ENCODE assay signal across 8 cellular contexts in the genomic region with DNA sequence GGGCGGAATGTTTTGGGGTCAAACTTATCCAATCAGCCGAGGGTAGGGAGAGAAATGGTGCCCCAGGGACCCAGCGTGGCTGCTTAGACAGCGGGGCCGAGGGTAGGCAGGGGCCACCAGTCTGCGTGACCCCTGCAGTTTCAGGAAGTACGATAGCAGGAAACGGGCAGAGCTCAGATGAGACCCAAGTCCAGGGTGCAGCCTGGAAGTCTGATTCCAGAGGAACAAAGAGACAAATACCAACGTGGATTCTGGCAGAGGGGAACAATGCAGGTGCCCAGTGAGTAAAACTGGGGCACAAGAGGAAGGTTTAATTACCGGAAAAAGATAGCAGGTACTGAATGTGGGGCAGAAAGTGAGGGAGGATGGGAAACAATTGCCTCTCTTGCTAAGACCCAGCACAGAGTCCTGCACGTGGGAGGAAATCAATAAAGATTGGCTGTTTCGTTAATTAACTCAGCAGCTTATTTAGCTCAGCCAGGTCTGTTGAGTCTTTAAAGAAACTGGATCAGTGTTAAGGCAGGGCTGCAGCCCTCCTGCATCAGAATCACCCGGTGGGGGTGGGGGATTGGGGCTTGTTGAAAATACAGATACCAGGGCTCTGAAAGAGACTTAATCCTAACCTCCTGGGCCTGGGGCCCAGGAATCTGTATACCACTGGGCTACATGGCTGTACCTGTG. TPM values are rescaled to one million over a fixed set of nuclear protein-coding genes. Genes with fewer than 3 reads are reported as not detected.
DNase-seq lines count a peak whose midpoint lies in the region; ATAC-seq and TF ChIP-seq lines count a peak whose summit lies in the region.

No MANE protein-coding gene starts in this region.

- peak overlapping the region; percentile 36 for H3K9ac ChIP-seq in mesenchymal stem cell (ENCODE audit: low read length)

- H3K4me2 ChIP-seq in mesenchymal stem cell (ENCODE audit: low read length, poor library complexity, severe bottlenecking) = peak overlapping the region; percentile 79

- H3K36me3 Mint-ChIP-seq in CD4-positive, alpha-beta T cell (ENCODE audit: low read depth) = no peaks in the 10 kb centered on the region
- no peaks in the 10 kb centered on the region for H3K36me3 Mint-ChIP-seq in activated CD8-positive, alpha-beta T cell treated with anti-CD3 and anti-CD28 coated beads for 36 hours (ENCODE audit: low read depth)

- H3K27me3 Mint-ChIP-seq in CD4-positive, alpha-beta T cell = no peaks in the 10 kb centered on the region
- H3K27me3 Mint-ChIP-seq in activated CD8-positive, alpha-beta T cell treated with anti-CD3 and anti-CD28 coated beads for 36 hours = no peaks in the 10 kb centered on the region

- no peaks in the 10 kb centered on the region for H3K36me3 ChIP-seq in HEK293 (ENCODE audit: control insufficient read depth in 2 of 2, insufficient read depth in 1 of 2, low read length in 2 of 2)
- H3K36me3 ChIP-seq in mesenchymal stem cell (ENCODE audit: control insufficient read depth in 1 of 2, insufficient read depth in 2 of 2, low read depth in 1 of 2, low read length in 2 of 2) = no peaks in the 10 kb centered on the region

- no peak overlapping the region for H3K14ac ChIP-seq in mesenchymal stem cell (ENCODE audit: low read length in 2 of 2)

- peak overlapping the region; percentile 59 for H2AFZ ChIP-seq in mesenchymal stem cell (ENCODE audit: low read depth, low read length)

- no peaks in the 10 kb centered on the region for H3K4me1 ChIP-seq in HEK293 (ENCODE audit: control insufficient read depth, insufficient read depth, low read length)
- peaks cover 6% of the 10 kb centered on the region for H3K4me1 ChIP-seq in mesenchymal stem cell (ENCODE audit: control insufficient read depth, insufficient read depth, low read depth, low read length)

- peaks cover 52% of the 10 kb centered on the region for H3K4me1 Mint-ChIP-seq in CD4-positive, alpha-beta T cell (ENCODE audit: low read depth)
- H3K4me1 Mint-ChIP-seq in activated CD8-positive, alpha-beta T cell treated with anti-CD3 and anti-CD28 coated beads for 36 hours (ENCODE audit: low read depth) = peaks cover 46% of the 10 kb centered on the region

- no peaks in the 10 kb centered on the region for H3K27me3 ChIP-seq in CD4-positive, alpha-beta T cell (ENCODE audit: control insufficient read depth, insufficient read depth, low read length)
- H3K27me3 ChIP-seq in mesenchymal stem cell (ENCODE audit: control insufficient read depth in 1 of 2, insufficient read depth in 1 of 2, low read length in 2 of 2) = no peaks in the 10 kb centered on the region

- H3K79me1 ChIP-seq in mesenchymal stem cell (replicated peaks; ENCODE audit: low read length, poor library complexity, severe bottlenecking) = no peaks in the 10 kb centered on the region

- H3K27ac Mint-ChIP-seq in CD4-positive, alpha-beta T cell = peak overlapping the region; percentile 89
- peak overlapping the region; percentile 83 for H3K27ac Mint-ChIP-seq in activated CD8-positive, alpha-beta T cell treated with anti-CD3 and anti-CD28 coated beads for 36 hours

- ATAC-seq in CD4-positive, alpha-beta T cell (ENCODE audit: poor library complexity) = no peak
- ATAC-seq in activated CD8-positive, alpha-beta T cell treated with anti-CD3 and anti-CD28 coated beads for 36 hours = no peak
- no peak for ATAC-seq in HG03196 (IDR thresholded peaks at IDR 0.05; ENCODE audit: unreplicated experiment)

- H3K9me3 Mint-ChIP-seq in CD4-positive, alpha-beta T cell = no peaks in the 10 kb centered on the region
- H3K9me3 Mint-ChIP-seq in activated CD8-positive, alpha-beta T cell treated with anti-CD3 and anti-CD28 coated beads for 36 hours = no peaks in the 10 kb centered on the region

- H3K4me3 ChIP-seq in HEK293 (ENCODE audit: low read depth, low read length) = no peak overlapping the region
- peak overlapping the region in 1 of 2 experiments; percentile 51 for H3K4me3 ChIP-seq in mesenchymal stem cell (ENCODE audit: insufficient read depth in 1 of 2, low read depth in 1 of 2, low read length in 2 of 2)

- H2BK12ac ChIP-seq in mesenchymal stem cell (ENCODE audit: low read length in 2 of 2) = no peak overlapping the region

- POLR2A ChIA-PET in CD4-positive, alpha-beta T cell (lab: Charles Lee) = interaction anchor here (0.6 to 1.7 kb wide), 7 partner anchors 9 to 99 kb away, joined by 3 to 6 read pairs (median 4); a partner anchor contains a TSS
- POLR2A ChIA-PET in HEK293 (lab: Yijun Ruan, JAX) = no interaction called here
- POLR2A ChIA-PET in activated CD8-positive, alpha-beta T cell treated with anti-CD3 and anti-CD28 coated beads for 36 hours (lab: Charles Lee) = interaction anchor here (0.8 to 1.6 kb wide), 5 partner anchors 11 to 98 kb away, joined by 3 to 9 read pairs (median 4); a partner anchor contains a TSS

- no peak overlapping the region for H3K27ac ChIP-seq in CD4-positive, alpha-beta T cell (ENCODE audit: low read depth, low read length)
- H3K27ac ChIP-seq in HEK293 (ENCODE audit: extremely low read depth, low read depth, low read length) = no peak overlapping the region
- H3K27ac ChIP-seq in mesenchymal stem cell (ENCODE audit: low read length, poor library complexity, severe bottlenecking) = no peak overlapping the region

- intact Hi-C loops in CD4-positive, alpha-beta T cell (cut with DNase I, micrococcal nuclease) = no loop called here
- intact Hi-C loops in activated CD8-positive, alpha-beta T cell treated with anti-CD3 and anti-CD28 coated beads for 36 hours (cut with micrococcal nuclease) = no loop called here

- peak overlapping the region; percentile 40 for H4K8ac ChIP-seq in mesenchymal stem cell (ENCODE audit: low read length)

- H3K4ac ChIP-seq in mesenchymal stem cell (ENCODE audit: low read depth in 1 of 2, low read length in 2 of 2) = no peak overlapping the region

- no peak overlapping the region for H2BK15ac ChIP-seq in mesenchymal stem cell (ENCODE audit: low read depth, poor library complexity, severe bottlenecking)

- CTCF ChIA-PET in CD4-positive, alpha-beta T cell (lab: Charles Lee) = interaction anchor here (0.8 to 1.4 kb wide), 4 partner anchors 9 to 54 kb away, joined by 3 to 4 read pairs (median 3); no protein-coding TSS in a partner anchor
- CTCF ChIA-PET in HEK293 (lab: Yijun Ruan, JAX) = interaction anchor here (1.0 to 1.2 kb wide), 2 partner anchors 10 to 11 kb away, joined by 3 read pairs; no protein-coding TSS in a partner anchor
- CTCF ChIA-PET in activated CD8-positive, alpha-beta T cell treated with anti-CD3 and anti-CD28 coated beads for 36 hours (lab: Charles Lee) = interaction anchor here (2.2 kb wide), 1 partner anchor 11 kb away, joined by 12 read pairs; no protein-coding TSS in a partner anchor

- no peak overlapping the region for H2BK120ac ChIP-seq in mesenchymal stem cell (ENCODE audit: low read depth, low read length)

- no peak overlapping the region for H2BK5ac ChIP-seq in mesenchymal stem cell (ENCODE audit: low read depth, low read length, poor library complexity, severe bottlenecking)

- H3K18ac ChIP-seq in mesenchymal stem cell (ENCODE audit: low read depth in 1 of 2, low read length in 2 of 2) = no peak overlapping the region

- peak overlapping the region; percentile 81 for H3K4me3 Mint-ChIP-seq in CD4-positive, alpha-beta T cell
- peak overlapping the region; percentile 60 for H3K4me3 Mint-ChIP-seq in activated CD8-positive, alpha-beta T cell treated with anti-CD3 and anti-CD28 coated beads for 36 hours

- DNase-seq in CD4-positive, alpha-beta T cell = no peak
- DNase-seq in activated CD8-positive, alpha-beta T cell treated with anti-CD3 and anti-CD28 coated beads for 36 hours = peak; percentile 30
- no peak for DNase-seq in mesenchymal stem cell
- DNase-seq in NCI-H2196 (lab: John Stamatoyannopoulos, UW; ENCODE audit: unreplicated experiment) = no peak
- DNase-seq in NCI-H2029 treated with DMSO at 0.1 percent for 48 hours (lab: John Stamatoyannopoulos, UW) = no peak
- DNase-seq in COR-L47 (lab: John Stamatoyannopoulos, UW) = no peak

- 38% methylated on average over 13 of the region's 13 CpGs for WGBS in mesenchymal stem cell

- H4K91ac ChIP-seq in mesenchymal stem cell (ENCODE audit: low read length) = no peak overlapping the region

- no peak overlapping the region for H3K23ac ChIP-seq in mesenchymal stem cell (ENCODE audit: low read length in 2 of 2)

- H2AK5ac ChIP-seq in mesenchymal stem cell (ENCODE audit: low read length, severe bottlenecking) = no peak overlapping the region

- no peak for TF ChIP-seq CTCF in CD4-positive, alpha-beta T cell (IDR thresholded peaks at IDR 0.05)
- no peak for TF ChIP-seq CTCF in HEK293 (tag by site-specific recombination; IDR thresholded peaks at IDR 0.05)
- TF ChIP-seq CTCF in activated CD8-positive, alpha-beta T cell treated with anti-CD3 and anti-CD28 coated beads for 36 hours (IDR thresholded peaks at IDR 0.05) = no peak

- H3K9me3 ChIP-seq in CD4-positive, alpha-beta T cell (ENCODE audit: control insufficient read depth, low read length) = no peaks in the 10 kb centered on the region
- H3K9me3 ChIP-seq in HEK293 (ENCODE audit: control insufficient read depth, insufficient read depth, low read depth, low read length) = no peaks in the 10 kb centered on the region
- no peaks in the 10 kb centered on the region for H3K9me3 ChIP-seq in mesenchymal stem cell (ENCODE audit: control insufficient read depth, low read length)

TF ChIP-seq in HEK293, 187 proteins besides CTCF, POLR2A, EP300 and RAD21:
- TF ChIP-seq ZIC2 (tag by site-specific recombination; IDR thresholded peaks at IDR 0.05) (no peak), ZNF274 (IDR thresholded peaks at IDR 0.05; ENCODE audit: low read length) (no peak), ZNF274 (tag by site-specific recombination; IDR thresholded peaks at IDR 0.05; ENCODE audit: borderline replicate concordance) (no peak), ZBTB20 (tag by site-specific recombination; IDR thresholded peaks at IDR 0.05) (peak; percentile 73), BCL11A (tag by site-specific recombination; IDR thresholded peaks at IDR 0.05; ENCODE audit: low read depth) (no peak)
- TF ChIP-seq, protein P1, sequence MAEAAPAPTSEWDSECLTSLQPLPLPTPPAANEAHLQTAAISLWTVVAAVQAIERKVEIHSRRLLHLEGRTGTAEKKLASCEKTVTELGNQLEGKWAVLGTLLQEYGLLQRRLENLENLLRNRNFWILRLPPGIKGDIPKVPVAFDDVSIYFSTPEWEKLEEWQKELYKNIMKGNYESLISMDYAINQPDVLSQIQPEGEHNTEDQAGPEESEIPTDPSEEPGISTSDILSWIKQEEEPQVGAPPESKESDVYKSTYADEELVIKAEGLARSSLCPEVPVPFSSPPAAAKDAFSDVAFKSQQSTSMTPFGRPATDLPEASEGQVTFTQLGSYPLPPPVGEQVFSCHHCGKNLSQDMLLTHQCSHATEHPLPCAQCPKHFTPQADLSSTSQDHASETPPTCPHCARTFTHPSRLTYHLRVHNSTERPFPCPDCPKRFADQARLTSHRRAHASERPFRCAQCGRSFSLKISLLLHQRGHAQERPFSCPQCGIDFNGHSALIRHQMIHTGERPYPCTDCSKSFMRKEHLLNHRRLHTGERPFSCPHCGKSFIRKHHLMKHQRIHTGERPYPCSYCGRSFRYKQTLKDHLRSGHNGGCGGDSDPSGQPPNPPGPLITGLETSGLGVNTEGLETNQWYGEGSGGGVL (tag by site-specific recombination; IDR thresholded peaks at IDR 0.05) = no peak
TF ChIP-seq in HEK293: peak in this region for 1.

RNA-seq across cellular contexts. Expression of a gene that starts 50.4 kb away (rescaled TPM):
- total RNA-seq in CD4-positive, alpha-beta T cell = under 1 TPM; 0.45 to 0.93 TPM
- 10 to 100 TPM; 21.5 to 22.6 TPM for total RNA-seq in activated CD8-positive, alpha-beta T cell treated with anti-CD3 and anti-CD28 coated beads for 36 hours
- polyA plus RNA-seq in mesenchymal stem cell (2013, experiment 1 of 2) = 17.7 TPM
- polyA plus RNA-seq in mesenchymal stem cell (2013, experiment 2 of 2) = 17.2 TPM

Comparison
In these comparisons a context has a peak if more than half of its experiments do, and no peak if none do; other contexts are left out.
1. RNA of a gene that starts 50.4 kb away (total RNA-seq): 21.5 to 22.6 TPM in activated CD8-positive, alpha-beta T cell treated with anti-CD3 and anti-CD28 coated beads for 36 hours; 0.45 to 0.93 TPM in CD4-positive, alpha-beta T cell; every median in the first group is over 10 times any median in the second.